Comparison of ENCODE assay signal across 13 cellular contexts in the genomic region with DNA sequence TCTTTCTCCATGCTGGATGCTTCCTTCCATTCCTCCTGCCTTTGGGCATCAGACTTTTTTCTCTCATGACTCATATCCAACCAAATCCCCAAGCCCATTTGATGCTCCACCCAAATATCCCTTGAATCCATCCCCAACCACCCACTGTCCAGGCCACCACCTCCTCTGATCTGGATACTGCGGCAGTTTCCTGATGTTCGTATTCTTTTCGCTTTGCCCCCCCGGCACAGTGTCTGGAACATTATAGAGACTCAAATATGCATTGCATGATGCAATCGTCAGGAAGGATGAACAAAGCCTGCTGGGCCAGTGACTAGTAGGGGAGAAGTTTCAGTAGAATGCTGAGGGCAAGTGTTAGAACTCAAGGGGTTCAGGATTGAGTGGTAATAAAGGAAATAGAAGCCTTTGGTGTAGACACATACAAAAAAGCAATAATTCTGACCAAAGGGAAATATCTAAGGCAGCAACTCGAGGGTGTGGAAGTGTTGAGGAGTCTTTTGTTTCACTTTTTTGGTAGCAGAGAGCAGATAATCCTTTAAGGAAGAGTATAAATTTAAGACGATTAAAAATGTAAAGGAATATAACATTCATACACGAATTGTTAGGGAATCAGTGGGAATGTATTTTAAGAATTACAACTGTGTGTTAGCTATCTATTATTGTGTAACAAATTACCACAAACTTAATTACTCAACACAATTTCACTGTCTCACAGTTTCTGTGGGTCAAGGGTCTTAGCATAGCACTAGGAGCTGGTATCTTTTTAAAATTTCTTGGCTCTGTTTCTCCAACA. TPM values are rescaled to one million over a fixed set of nuclear protein-coding genes. Genes with fewer than 3 reads are reported as not detected.
DNase-seq lines count a peak whose midpoint lies in the region; ATAC-seq, FAIRE-seq and TF ChIP-seq lines count a peak whose summit lies in the region.
"Had no signal": no experiment of that assay in that cellular context is flagged by ENCODE, and none has a peak within 500 bp of the region (broad histone marks: within the 10 kb centered on the region; RNA-seq: fewer than 3 reads in every experiment).

No MANE protein-coding gene starts in this region.

- peaks cover 46% of the 10 kb centered on the region for H3K4me1 Mint-ChIP-seq in activated CD4-positive, alpha-beta T cell treated with anti-CD3 and anti-CD28 coated beads for 36 hours
- H3K4me1 Mint-ChIP-seq in progenitor cell of endocrine pancreas (ENCODE audit: low read depth) = peaks cover 10% of the 10 kb centered on the region
- H3K4me1 Mint-ChIP-seq: memory B cell had no signal

- intact Hi-C loops in activated CD4-positive, alpha-beta T cell treated with anti-CD3 and anti-CD28 coated beads for 36 hours (cut with DNase I, micrococcal nuclease) = no loop called here
- intact Hi-C loops in OCI-LY7 (cut with micrococcal nuclease; ENCODE audit: unreplicated experiment) = no loop called here
- intact Hi-C loops in K562 (cut with micrococcal nuclease) = no loop called here

- POLR2A ChIA-PET in activated CD4-positive, alpha-beta T cell treated with anti-CD3 and anti-CD28 coated beads for 36 hours (lab: Charles Lee) = no interaction called here
- POLR2A ChIA-PET in OCI-LY7 (lab: Charles Lee) (interaction anchor here (1.0 kb wide), 1 partner anchor 18 kb away, joined by 3 read pairs; no protein-coding TSS in a partner anchor), K562 (lab: Yijun Ruan, JAX) (interaction anchor here (0.9 to 1.0 kb wide), 2 partner anchors 8 to 20 kb away, joined by 3 to 5 read pairs; no protein-coding TSS in a partner anchor)

- TF ChIP-seq CTCF in OCI-LY7 (conservative IDR thresholded peaks at IDR 0.05; ENCODE audit: low read length) (no peak), K562 (IDR thresholded peaks at IDR 0.05 in 2 of 3, conservative IDR thresholded peaks at IDR 0.05 in 1 of 3; ENCODE audit: insufficient read depth in 2 of 3, low read depth in 1 of 3, low read length in 3 of 3) (no peak), progenitor cell of endocrine pancreas (IDR thresholded peaks at IDR 0.05; ENCODE audit: unreplicated experiment) (no peak)

- no peaks in the 10 kb centered on the region for H3K9me2 ChIP-seq in OCI-LY7 (ENCODE audit: insufficient read depth, low read length)

- H3K36me3 ChIP-seq in OCI-LY7 (ENCODE audit: insufficient read depth, low read length) (no peaks in the 10 kb centered on the region), K562 (ENCODE audit: control insufficient read depth, insufficient read depth, low read length) (peaks cover 35% of the 10 kb centered on the region)

- in situ Hi-C loops in K562 (cut with MboI) = no loop called here

- H3K27me3 ChIP-seq in K562 (ENCODE audit: control insufficient read depth in 2 of 2, insufficient read depth in 2 of 2, low read length in 2 of 2) = peaks cover 5% of the 10 kb centered on the region in 2 experiments; a peak in 2 of 5 replicates

- H4K20me1 ChIP-seq in OCI-LY7 (ENCODE audit: insufficient read depth, low read length) (no peaks in the 10 kb centered on the region), K562 (replicated peaks; ENCODE audit: control insufficient read depth, insufficient read depth, low read length) (no peaks in the 10 kb centered on the region)

- DNase-seq in activated CD4-positive, alpha-beta T cell treated with anti-CD3 and anti-CD28 coated beads for 36 hours = peak; percentile 61
- DNase-seq in activated CD4-positive, alpha-beta T cell treated with anti-CD3 and anti-CD28 coated beads for 1 hour = no peak
- peak; percentile 15 for DNase-seq in OCI-LY7 (ENCODE audit: low spot score)
- no peak for DNase-seq in K562 (ENCODE audit: extremely low read depth in 1 of 4, low spot score in 3 of 4)
- DNase-seq in progenitor cell of endocrine pancreas (ENCODE audit: low spot score, unreplicated experiment) = no peak
- no peak for DNase-seq in GM12892 (ENCODE audit: insufficient read length)
- DNase-seq: dermis blood vessel endothelial cell, NCI-H1436 had no signal

- no peak overlapping the region for H2AFZ ChIP-seq in OCI-LY7 (ENCODE audit: low read length)
- H2AFZ ChIP-seq in K562 (ENCODE audit: low read depth, low read length) = peak overlapping the region; percentile 18; the same call in 1 of the 2 replicates

- 55% methylated on average over 8 of the region's 8 CpGs for WGBS in K562 (ENCODE audit: insufficient coverage, low coverage, missing lambda C conversion rate)

- TF ChIP-seq POLR2A in K562 (conservative IDR thresholded peaks at IDR 0.05) (no peak), GM12892 (IDR thresholded peaks at IDR 0.05; ENCODE audit: low read depth, low read length) (no peak)

- H3K27ac ChIP-seq in OCI-LY7 (ENCODE audit: low read depth, low read length, poor library complexity, severe bottlenecking) (no peak overlapping the region), K562 (ENCODE audit: extremely low read depth, low read depth, low read length) (no peak overlapping the region)
- H3K27ac ChIP-seq: VCaP had no signal

- H3K4me3 ChIP-seq in OCI-LY7 (ENCODE audit: low read depth, low read length, poor library complexity, severe bottlenecking) = no peak overlapping the region
- H3K4me3 ChIP-seq in K562 = no peak overlapping the region

- peaks cover 9% of the 10 kb centered on the region for H3K9me3 Mint-ChIP-seq in activated CD4-positive, alpha-beta T cell treated with anti-CD3 and anti-CD28 coated beads for 36 hours (ENCODE audit: low read depth)
- H3K9me3 Mint-ChIP-seq in progenitor cell of endocrine pancreas (ENCODE audit: low read depth) = no peaks in the 10 kb centered on the region
- H3K9me3 Mint-ChIP-seq: memory B cell had no signal

- no peak for TF ChIP-seq RAD21 in K562 (CRISPR knock-in tag; conservative IDR thresholded peaks at IDR 0.05 in 1 of 2, IDR thresholded peaks at IDR 0.05 in 1 of 2)

- H3K4me1 ChIP-seq in OCI-LY7 (ENCODE audit: insufficient read depth, low read length, poor library complexity, severe bottlenecking) = peaks cover 4% of the 10 kb centered on the region
- H3K4me1 ChIP-seq in K562 (replicated peaks in 1 of 2; ENCODE audit: control insufficient read depth in 2 of 2, insufficient read depth in 2 of 2, low read length in 2 of 2) = peaks cover 0 to 8% of the 10 kb centered on the region in 2 experiments; a peak in 2 of 5 replicates

- no peak overlapping the region for H3K9ac ChIP-seq in K562 (ENCODE audit: insufficient read depth in 1 of 2, low read depth in 2 of 2, low read length in 2 of 2)

- no peaks in the 10 kb centered on the region for H3K27me3 Mint-ChIP-seq in activated CD4-positive, alpha-beta T cell treated with anti-CD3 and anti-CD28 coated beads for 36 hours
- H3K27me3 Mint-ChIP-seq in progenitor cell of endocrine pancreas = no peaks in the 10 kb centered on the region

- TF ChIP-seq EP300 in K562 (IDR thresholded peaks at IDR 0.05; ENCODE audit: low read length) = no peak

- ATAC-seq in activated CD4-positive, alpha-beta T cell treated with anti-CD3 and anti-CD28 coated beads for 36 hours = peak; percentile 78
- ATAC-seq in K562 (peak; percentile 75), GM21447 (IDR thresholded peaks at IDR 0.05; ENCODE audit: unreplicated experiment) (no peak), HG03521 (IDR thresholded peaks at IDR 0.05; ENCODE audit: unreplicated experiment) (no peak)

- BruUV-seq in OCI-LY7 (replicated peaks; lab: Mats Ljungman, UMichigan) = no TSS peak
- BruUV-seq in K562 (replicated peaks; lab: Mats Ljungman, UMichigan) = no TSS peak

- CTCF ChIA-PET in activated CD4-positive, alpha-beta T cell treated with anti-CD3 and anti-CD28 coated beads for 36 hours (lab: Charles Lee) = interaction anchor here (1.3 to 2.3 kb wide), 2 partner anchors 11 to 19 kb away, joined by 3 to 8 read pairs; no protein-coding TSS in a partner anchor
- CTCF ChIA-PET in OCI-LY7 (lab: Charles Lee; ENCODE audit: unreplicated experiment) (no interaction called here), K562 (lab: Yijun Ruan, JAX; ENCODE audit: low intra/inter-chr PET ratio) (no interaction called here)

- peak overlapping the region; percentile 93 for H3K27ac Mint-ChIP-seq in activated CD4-positive, alpha-beta T cell treated with anti-CD3 and anti-CD28 coated beads for 36 hours
- H3K27ac Mint-ChIP-seq in progenitor cell of endocrine pancreas = peak overlapping the region; percentile 39
- H3K27ac Mint-ChIP-seq: memory B cell had no signal

- H3K4me2 ChIP-seq in OCI-LY7 (ENCODE audit: low read length) (no peak overlapping the region), K562 (ENCODE audit: insufficient read depth, low read length) (no peak overlapping the region)

- H3K9me3 ChIP-seq in OCI-LY7 (ENCODE audit: low read length) (no peaks in the 10 kb centered on the region), K562 (replicated peaks; ENCODE audit: control insufficient read depth, insufficient read depth, low read depth, low read length) (no peaks in the 10 kb centered on the region)

- peaks cover 44% of the 10 kb centered on the region for H3K36me3 Mint-ChIP-seq in activated CD4-positive, alpha-beta T cell treated with anti-CD3 and anti-CD28 coated beads for 36 hours (ENCODE audit: low read depth)
- peaks cover 12% of the 10 kb centered on the region for H3K36me3 Mint-ChIP-seq in progenitor cell of endocrine pancreas (ENCODE audit: insufficient read depth)

- no peaks in the 10 kb centered on the region for H3K9me1 ChIP-seq in K562 (ENCODE audit: control insufficient read depth, insufficient read depth, low read length)

- no peaks in the 10 kb centered on the region for H3K79me2 ChIP-seq in OCI-LY7 (ENCODE audit: insufficient read depth, low read depth, low read length)
- peaks cover 14% of the 10 kb centered on the region for H3K79me2 ChIP-seq in K562 (ENCODE audit: control insufficient read depth, insufficient read depth, low read length)

- FAIRE-seq in K562 (lab: Jason Lieb, UNC) (no peak), GM12892 (lab: Jason Lieb, UNC) (no peak)
- FAIRE-seq: A204.1 had no signal

- H3K4me3 Mint-ChIP-seq in activated CD4-positive, alpha-beta T cell treated with anti-CD3 and anti-CD28 coated beads for 36 hours = no peak overlapping the region
- no peak overlapping the region for H3K4me3 Mint-ChIP-seq in progenitor cell of endocrine pancreas (ENCODE audit: low read depth)
- H3K4me3 Mint-ChIP-seq: memory B cell had no signal

RNA-seq across cellular contexts. Expression of a gene that starts 7.5 kb away (rescaled TPM):
- total RNA-seq in activated CD4-positive, alpha-beta T cell treated with anti-CD3 and anti-CD28 coated beads for 36 hours = 100 to 1,000 TPM; 264 to 361 TPM
- not detected in 2 replicates for total RNA-seq in OCI-LY7 (2014; rRNA removed; shearing (Covaris generic))
- 24.3 and 27.1 TPM in 2 replicates for total RNA-seq in OCI-LY7 (2022)
- 8.2 and 16.0 TPM in 2 replicates for total RNA-seq in K562 (2011; cell fraction: chromatin; rRNA removed; ENCODE audit: low replicate concordance)
- 24.5 and 29.5 TPM in 2 replicates for total RNA-seq in K562 (2011; cell fraction: nucleolus; rRNA removed)
- 28.2 and 33.8 TPM in 2 replicates for total RNA-seq in K562 (2011; cell fraction: nucleoplasm; rRNA removed)
- 131 and 186 TPM in 2 replicates for total RNA-seq in K562 (2014; rRNA removed)
- total RNA-seq in K562 (2014; rRNA removed; fragmentation: Illumina TruSeq; extraction: Trizol) = 145 and 169 TPM in 2 replicates
- 239 and 240 TPM in 2 replicates for total RNA-seq in K562 (2015; rRNA removed; fragmentation: Illumina TruSeq; extraction: Trizol)
- total RNA-seq in K562 (2021) = 159 and 182 TPM in 2 replicates
- 166 and 235 TPM in 2 replicates for polyA plus RNA-seq in K562 (2011; rRNA removed)
- 256 and 294 TPM in 2 replicates for polyA plus RNA-seq in K562 (2011; cell fraction: cytosol; rRNA removed)
- 41.5 and 53.2 TPM in 2 replicates for polyA plus RNA-seq in K562 (2011; cell fraction: nucleus; rRNA removed)
- polyA plus RNA-seq in K562 (2012) = 402 and 871 TPM in 2 replicates
- 442 and 587 TPM in 2 replicates for polyA plus RNA-seq in K562 (2014; fragmentation: Illumina TruSeq; extraction: Trizol)
- polyA plus RNA-seq in K562 (2014; fragmentation: Nextera tagmentation; extraction: Ambion mirVana) = 100 to 1,000 TPM; 790 to 808 TPM
- polyA plus RNA-seq in K562 (2014; rRNA removed) = 180 and 278 TPM in 2 replicates
- polyA minus RNA-seq in K562 (2011; rRNA and poly(A)+ RNA removed) = 99.7 and 166 TPM in 2 replicates
- 79.1 and 110 TPM in 2 replicates for polyA minus RNA-seq in K562 (2011; cell fraction: cytosol; rRNA and poly(A)+ RNA removed)
- 24.4 and 26.1 TPM in 2 replicates for polyA minus RNA-seq in K562 (2011; cell fraction: nucleus; rRNA and poly(A)+ RNA removed)
- 142 and 192 TPM in 2 replicates for total RNA-seq in progenitor cell of endocrine pancreas
- polyA plus RNA-seq in GM12892 (2012; ENCODE audit: missing spikeins) = 45.2 TPM

RNA-seq across cellular contexts. Expression of a gene that starts 35.7 kb away (rescaled TPM):
- 100 to 1,000 TPM; 230 to 246 TPM for total RNA-seq in activated CD4-positive, alpha-beta T cell treated with anti-CD3 and anti-CD28 coated beads for 36 hours
- not detected in 2 replicates for total RNA-seq in OCI-LY7 (2014; rRNA removed; shearing (Covaris generic))
- total RNA-seq in OCI-LY7 (2022) (2.6 and 4.1 TPM in 2 replicates), K562 (2014; rRNA removed) (0.41 TPM in 1 of 2 replicates, not detected in the other), K562 (2014; rRNA removed; fragmentation: Illumina TruSeq; extraction: Trizol) (0.35 and 0.44 TPM in 2 replicates), K562 (2015; rRNA removed; fragmentation: Illumina TruSeq; extraction: Trizol) (not detected in 2 replicates), K562 (2021) (1.6 and 3.2 TPM in 2 replicates), progenitor cell of endocrine pancreas (432 and 438 TPM in 2 replicates)
- not detected in 2 replicates for total RNA-seq in K562 (2011; cell fraction: chromatin; rRNA removed; ENCODE audit: low replicate concordance)
- total RNA-seq in K562 (2011; cell fraction: nucleolus; rRNA removed) = not detected in 2 replicates
- not detected in 2 replicates for total RNA-seq in K562 (2011; cell fraction: nucleoplasm; rRNA removed)
- polyA plus RNA-seq in K562 (2011; rRNA removed) (0.61 and 0.73 TPM in 2 replicates), K562 (2014; fragmentation: Illumina TruSeq; extraction: Trizol) (0.28 and 0.56 TPM in 2 replicates), K562 (2014; fragmentation: Nextera tagmentation; extraction: Ambion mirVana) (under 1 TPM in 1 of 2 experiments, not detected in 1; 0.32 TPM), K562 (2014; rRNA removed) (not detected in 2 replicates)
- polyA plus RNA-seq in K562 (2011; cell fraction: cytosol; rRNA removed) = 0.16 and 0.52 TPM in 2 replicates
- 0.29 TPM in 1 of 2 replicates, not detected in the other for polyA plus RNA-seq in K562 (2011; cell fraction: nucleus; rRNA removed)
- 1.0 and 1.8 TPM in 2 replicates for polyA plus RNA-seq in K562 (2012)
- 0.93 TPM in 1 of 2 replicates, not detected in the other for polyA minus RNA-seq in K562 (2011; rRNA and poly(A)+ RNA removed)
- polyA minus RNA-seq in K562 (2011; cell fraction: cytosol; rRNA and poly(A)+ RNA removed) = 1.6 and 5.2 TPM in 2 replicates
- polyA minus RNA-seq in K562 (2011; cell fraction: nucleus; rRNA and poly(A)+ RNA removed) = 0.67 TPM in 1 of 2 replicates, not detected in the other
- 2.7 TPM for polyA plus RNA-seq in GM12892 (2012; ENCODE audit: missing spikeins)

RNA-seq across cellular contexts. Expression of a gene that starts 59.5 kb away (rescaled TPM):
- total RNA-seq in activated CD4-positive, alpha-beta T cell treated with anti-CD3 and anti-CD28 coated beads for 36 hours = not detected
- total RNA-seq in OCI-LY7 (2014; rRNA removed; shearing (Covaris generic)) = not detected in 2 replicates
- total RNA-seq in OCI-LY7 (2022) (not detected in 2 replicates), K562 (2014; rRNA removed) (not detected in 2 replicates), K562 (2014; rRNA removed; fragmentation: Illumina TruSeq; extraction: Trizol) (not detected in 2 replicates), K562 (2015; rRNA removed; fragmentation: Illumina TruSeq; extraction: Trizol) (not detected in 2 replicates), K562 (2021) (not detected in 2 replicates), progenitor cell of endocrine pancreas (not detected in 2 replicates)
- not detected in 2 replicates for total RNA-seq in K562 (2011; cell fraction: chromatin; rRNA removed; ENCODE audit: low replicate concordance)
- total RNA-seq in K562 (2011; cell fraction: nucleolus; rRNA removed) = not detected in 2 replicates
- not detected in 2 replicates for total RNA-seq in K562 (2011; cell fraction: nucleoplasm; rRNA removed)
- polyA plus RNA-seq in K562 (2011; rRNA removed) (not detected in 2 replicates), K562 (2014; fragmentation: Illumina TruSeq; extraction: Trizol) (not detected in 2 replicates), K562 (2014; fragmentation: Nextera tagmentation; extraction: Ambion mirVana) (not detected), K562 (2014; rRNA removed) (not detected in 2 replicates)
- not detected in 2 replicates for polyA plus RNA-seq in K562 (2011; cell fraction: cytosol; rRNA removed)
- polyA plus RNA-seq in K562 (2011; cell fraction: nucleus; rRNA removed) = not detected in 2 replicates
- polyA plus RNA-seq in K562 (2012) = not detected in 2 replicates
- not detected in 2 replicates for polyA minus RNA-seq in K562 (2011; rRNA and poly(A)+ RNA removed)
- not detected in 2 replicates for polyA minus RNA-seq in K562 (2011; cell fraction: cytosol; rRNA and poly(A)+ RNA removed)
- polyA minus RNA-seq in K562 (2011; cell fraction: nucleus; rRNA and poly(A)+ RNA removed) = not detected in 2 replicates
- not detected for polyA plus RNA-seq in GM12892 (2012; ENCODE audit: missing spikeins)
- total RNA-seq: dermis blood vessel endothelial cell had no signal

Comparison
In these comparisons a context has a peak if more than half of its experiments do, and no peak if none do; other contexts are left out.
1. DNase-seq: peak in activated CD4-positive, alpha-beta T cell treated with anti-CD3 and anti-CD28 coated beads for 36 hours (single experiment) and OCI-LY7 (single experiment); none in activated CD4-positive, alpha-beta T cell treated with anti-CD3 and anti-CD28 coated beads for 1 hour (single experiment), K562 (0 of 4), progenitor cell of endocrine pancreas (single experiment) and GM12892 (single experiment).
2. ATAC-seq: peak in activated CD4-positive, alpha-beta T cell treated with anti-CD3 and anti-CD28 coated beads for 36 hours (single experiment) and K562 (single experiment); none in GM21447 (single experiment) and HG03521 (single experiment).
3. RNA of a gene that starts 35.7 kb away (total RNA-seq): 432 to 438 TPM in progenitor cell of endocrine pancreas and 230 to 246 TPM in activated CD4-positive, alpha-beta T cell treated with anti-CD3 and anti-CD28 coated beads for 36 hours; 2.6 to 4.1 TPM in OCI-LY7 and 0.35 to 3.2 TPM in K562; every median in the first group is over 10 times any median in the second.